In genomic region chr12:108099085-108099484, GRCh38 we compare ENCODE assay signal across 1 cellular context.
TF ChIP-seq lines count a peak whose summit lies in the region.

No MANE protein-coding gene starts in this region.

TF ChIP-seq in HCT116, 20 proteins besides CTCF, POLR2A, EP300 and RAD21 (continued from another document):
- TF ChIP-seq ZBTB33 (IDR thresholded peaks at IDR 0.05; ENCODE audit: extremely low read depth, insufficient replicate concordance, low read length) (no peak), JUND (IDR thresholded peaks at IDR 0.05) (no peak)
